Comparison of ENCODE assay signal across 12 cellular contexts in genomic region chr2:27914046-27914792, GRCh38. TPM values are rescaled to one million over a fixed set of nuclear protein-coding genes. Genes with fewer than 3 reads are reported as not detected.
DNase-seq lines count a peak whose midpoint lies in the region; ATAC-seq and TF ChIP-seq lines count a peak whose summit lies in the region.
"Had no signal": no experiment of that assay in that cellular context is flagged by ENCODE, and none has a peak within 500 bp of the region (broad histone marks: within the 10 kb centered on the region; RNA-seq: fewer than 3 reads in every experiment).

No MANE protein-coding gene starts in this region.

- no peak overlapping the region for H3K4me3 ChIP-seq in heart right ventricle
- no peak overlapping the region for H3K4me3 ChIP-seq in stomach
- H3K4me3 ChIP-seq: coronary artery had no signal

- TF ChIP-seq POLR2A in stomach (IDR thresholded peaks at IDR 0.05), result no peak

- peaks cover 0 to 36% (median 29%) of the 10 kb centered on the region in 9 donors for H3K4me1 ChIP-seq in heart right ventricle
- H3K4me1 ChIP-seq in stomach, result peaks cover 18 to 33% (median 25%) of the 10 kb centered on the region in 4 donors

- POLR2A ChIA-PET in activated CD4-positive, alpha-beta memory T cell treated with anti-CD3 and anti-CD28 coated beads, Interleukin-2, amount 10 ng/mL, durations not matched to agents 7 days and 5 days (lab: Charles Lee), result interaction anchor here (0.7 kb wide), 1 partner anchor 17 kb away, joined by 3 read pairs; no protein-coding TSS in a partner anchor

- no peak for TF ChIP-seq CTCF in heart right ventricle (IDR thresholded peaks at IDR 0.05)
- no peak for TF ChIP-seq CTCF in stomach (IDR thresholded peaks at IDR 0.05)

- H3K9me3 ChIP-seq in heart right ventricle (no peaks in the 10 kb centered on the region), stomach (no peaks in the 10 kb centered on the region)

- H3K27ac ChIP-seq in heart right ventricle (peak overlapping the region in 4 of 10 donors; percentile 10 to 61 (median 56)), stomach (peak overlapping the region in 2 of 5 donors; percentile 42 to 71)

- 81 to 83% methylated on average over 2 of the region's 2 CpGs for WGBS in heart right ventricle, 2 donors
- 61 to 88% (median 72%) methylated on average over 2 of the region's 2 CpGs for WGBS in stomach, 5 donors

- peaks cover 10% of the 10 kb centered on the region for H3K4me1 Mint-ChIP-seq in activated CD4-positive, alpha-beta memory T cell treated with anti-CD3 and anti-CD28 coated beads, Interleukin-2, amount 10 ng/mL, durations not matched to agents 7 days and 5 days
- H3K4me1 Mint-ChIP-seq in stimulated activated effector memory CD8-positive, alpha-beta T cell treated with anti-CD3 and anti-CD28 coated beads, Interleukin-12 subunit alpha, Interleukin-12 subunit beta, amount 100 ng/mL, for 72 hours, result peaks cover 12% of the 10 kb centered on the region

- H3K36me3 ChIP-seq in heart right ventricle (no peaks in the 10 kb centered on the region), stomach (no peaks in the 10 kb centered on the region)

- no peaks in the 10 kb centered on the region for H3K9me3 Mint-ChIP-seq in activated CD4-positive, alpha-beta memory T cell treated with anti-CD3 and anti-CD28 coated beads, Interleukin-2, amount 10 ng/mL, durations not matched to agents 7 days and 5 days
- H3K9me3 Mint-ChIP-seq in stimulated activated effector memory CD8-positive, alpha-beta T cell treated with anti-CD3 and anti-CD28 coated beads, Interleukin-12 subunit alpha, Interleukin-12 subunit beta, amount 100 ng/mL, for 72 hours, result no peaks in the 10 kb centered on the region
- H3K9me3 Mint-ChIP-seq: activated naive CD4-positive, alpha-beta T cell treated with anti-CD3 and anti-CD28 coated beads, Interleukin-2, amount 10 ng/mL, durations not matched to agents 7 days and 5 days had no signal

- CTCF ChIA-PET in activated CD4-positive, alpha-beta memory T cell treated with anti-CD3 and anti-CD28 coated beads, Interleukin-2, amount 10 ng/mL, durations not matched to agents 7 days and 5 days (lab: Charles Lee), result interaction anchor here (1.0 kb wide), 1 partner anchor 160 kb away, joined by 3 read pairs; no protein-coding TSS in a partner anchor

- H3K36me3 Mint-ChIP-seq in activated CD4-positive, alpha-beta memory T cell treated with anti-CD3 and anti-CD28 coated beads, Interleukin-2, amount 10 ng/mL, durations not matched to agents 7 days and 5 days (ENCODE audit: low read depth), result peaks cover 31% of the 10 kb centered on the region
- no peaks in the 10 kb centered on the region for H3K36me3 Mint-ChIP-seq in stimulated activated effector memory CD8-positive, alpha-beta T cell treated with anti-CD3 and anti-CD28 coated beads, Interleukin-12 subunit alpha, Interleukin-12 subunit beta, amount 100 ng/mL, for 72 hours

- H3K4me3 Mint-ChIP-seq in activated CD4-positive, alpha-beta memory T cell treated with anti-CD3 and anti-CD28 coated beads, Interleukin-2, amount 10 ng/mL, durations not matched to agents 7 days and 5 days, result no peak overlapping the region
- H3K4me3 Mint-ChIP-seq in stimulated activated effector memory CD8-positive, alpha-beta T cell treated with anti-CD3 and anti-CD28 coated beads, Interleukin-12 subunit alpha, Interleukin-12 subunit beta, amount 100 ng/mL, for 72 hours, result no peak overlapping the region
- H3K4me3 Mint-ChIP-seq: activated naive CD4-positive, alpha-beta T cell treated with anti-CD3 and anti-CD28 coated beads, Interleukin-2, amount 10 ng/mL, durations not matched to agents 7 days and 5 days had no signal

- DNase-seq in EH (ENCODE audit: low read depth), result peak; percentile 34
- DNase-seq in activated CD4-positive, alpha-beta memory T cell treated with anti-CD3 and anti-CD28 coated beads, Interleukin-2, amount 10 ng/mL, durations not matched to agents 7 days and 5 days, result no peak
- no peak for DNase-seq in heart right ventricle
- DNase-seq in stimulated activated effector memory CD8-positive, alpha-beta T cell treated with anti-CD3 and anti-CD28 coated beads, Interleukin-12 subunit alpha, Interleukin-12 subunit beta, amount 100 ng/mL, for 72 hours (ENCODE audit: low spot score in 2 of 2), result no peak
- DNase-seq in NCI-H1436 treated with DMSO at 0.1 percent for 48 hours (lab: John Stamatoyannopoulos, UW), result no peak
- no peak for DNase-seq in stomach
- no peak for DNase-seq in UCSD-AML1 (lab: John Stamatoyannopoulos, UW; ENCODE audit: unreplicated experiment)
- DNase-seq: activated CD4-positive, alpha-beta T cell treated with anti-CD3 and anti-CD28 coated beads for 1 hour; activated naive CD4-positive, alpha-beta T cell treated with anti-CD3 and anti-CD28 coated beads, Interleukin-2, amount 10 ng/mL, durations not matched to agents 7 days and 5 days; stimulated activated CD4-positive, alpha-beta T cell treated with anti-CD3 and anti-CD28 coated beads, Interleukin-1b, Interleukin-23, amount 100 ng/mL, for 48 hours; stimulated activated naive CD4-positive, alpha-beta T cell had no signal

- no peaks in the 10 kb centered on the region for H3K27me3 Mint-ChIP-seq in activated CD4-positive, alpha-beta memory T cell treated with anti-CD3 and anti-CD28 coated beads, Interleukin-2, amount 10 ng/mL, durations not matched to agents 7 days and 5 days
- H3K27me3 Mint-ChIP-seq: activated naive CD4-positive, alpha-beta T cell treated with anti-CD3 and anti-CD28 coated beads, Interleukin-2, amount 10 ng/mL, durations not matched to agents 7 days and 5 days had no signal

- ATAC-seq in heart right ventricle, result peak in 6 of 8 donors; percentile 40 to 84 (median 63)
- ATAC-seq in stimulated activated effector memory CD8-positive, alpha-beta T cell treated with anti-CD3 and anti-CD28 coated beads, Interleukin-12 subunit alpha, Interleukin-12 subunit beta, amount 100 ng/mL, for 72 hours, result peak; percentile 82

- H3K27me3 ChIP-seq in heart right ventricle (no peaks in the 10 kb centered on the region), stomach (no peaks in the 10 kb centered on the region)

- peak overlapping the region; percentile 14 for H3K27ac Mint-ChIP-seq in activated CD4-positive, alpha-beta memory T cell treated with anti-CD3 and anti-CD28 coated beads, Interleukin-2, amount 10 ng/mL, durations not matched to agents 7 days and 5 days
- H3K27ac Mint-ChIP-seq in stimulated activated effector memory CD8-positive, alpha-beta T cell treated with anti-CD3 and anti-CD28 coated beads, Interleukin-12 subunit alpha, Interleukin-12 subunit beta, amount 100 ng/mL, for 72 hours, result no peak overlapping the region
- H3K27ac Mint-ChIP-seq: activated naive CD4-positive, alpha-beta T cell treated with anti-CD3 and anti-CD28 coated beads, Interleukin-2, amount 10 ng/mL, durations not matched to agents 7 days and 5 days had no signal

- intact Hi-C loops in heart right ventricle (cut with DNase I) (no loop called here), stomach (cut with DNase I; ENCODE audit: low total_unique reads) (no loop called here)

- TF ChIP-seq EP300 in stomach (IDR thresholded peaks at IDR 0.05), result no peak

RNA-seq across cellular contexts. Expression of gene BABAM2, which starts 23.7 kb away (rescaled TPM):
- 10 to 100 TPM; 51.4 to 56.6 TPM for total RNA-seq in activated CD4-positive, alpha-beta memory T cell treated with anti-CD3 and anti-CD28 coated beads, Interleukin-2, amount 10 ng/mL, durations not matched to agents 7 days and 5 days
- total RNA-seq in heart right ventricle, result 10 to 100 TPM; 54.9 to 83.4 (median 69.3) TPM
- polyA plus RNA-seq in heart right ventricle, result 10 to 100 TPM; 13.3 to 48.9 TPM
- total RNA-seq in stomach, result 10 to 100 TPM; 14.2 to 41.4 (median 24.1) TPM
- 10 to 100 TPM; 16.0 to 24.3 (median 16.2) TPM for polyA plus RNA-seq in stomach

RNA-seq across cellular contexts. Expression of gene RBKS, which starts 24.0 kb away (rescaled TPM):
- total RNA-seq in activated CD4-positive, alpha-beta memory T cell treated with anti-CD3 and anti-CD28 coated beads, Interleukin-2, amount 10 ng/mL, durations not matched to agents 7 days and 5 days, result 1 to 10 TPM; 2.2 to 2.8 TPM
- 1 to 10 TPM; 3.4 to 9.1 (median 5.5) TPM for total RNA-seq in heart right ventricle
- 1 to 10 TPM in 1 of 2 donors, under 1 TPM in 1; 0.88 to 4.6 TPM for polyA plus RNA-seq in heart right ventricle
- total RNA-seq in stomach, result 1 to 10 TPM in 2 of 5 donors, not detected in 3; 2.7 to 2.9 TPM
- polyA plus RNA-seq in stomach, result 1 to 10 TPM in 2 of 3 donors, under 1 TPM in 1; 0.76 to 1.9 (median 1.4) TPM
